Comparison of ENCODE assay signal across 1 cellular context in genomic region chr10:4663162-4663992, GRCh38.
TF ChIP-seq lines count a peak whose summit lies in the region.

No MANE protein-coding gene starts in this region.

TF ChIP-seq in HepG2, 621 proteins besides CTCF, POLR2A, EP300 and RAD21 (continued from another document and continues in another):
- TF ChIP-seq NFAT5 (CRISPR knock-in tag; IDR thresholded peaks at IDR 0.05) (no peak), THAP7 (CRISPR knock-in tag; IDR thresholded peaks at IDR 0.05) (no peak), PPARG (CRISPR knock-in tag; conservative IDR thresholded peaks at IDR 0.05) (no peak), RERE (CRISPR knock-in tag; IDR thresholded peaks at IDR 0.05; ENCODE audit: low read depth) (no peak), JUND (CRISPR knock-in tag; IDR thresholded peaks at IDR 0.05) (peak; percentile 74; the same call in 1 of the 2 replicates), RFX5 (IDR thresholded peaks at IDR 0.05; ENCODE audit: low read depth, low read length) (peak; percentile 68; the same call in 1 of the 2 replicates), ZNF724P (CRISPR knock-in tag; IDR thresholded peaks at IDR 0.05; ENCODE audit: borderline replicate concordance) (no peak), ZNF33B (CRISPR knock-in tag; IDR thresholded peaks at IDR 0.05) (no peak), PATZ1 (CRISPR knock-in tag; IDR thresholded peaks at IDR 0.05) (no peak), SP1 (IDR thresholded peaks at IDR 0.05) (no peak), SP1 (CRISPR knock-in tag; IDR thresholded peaks at IDR 0.05) (no peak), ZNF281 (CRISPR knock-in tag; IDR thresholded peaks at IDR 0.05; ENCODE audit: borderline replicate concordance) (no peak), ISX (CRISPR knock-in tag; conservative IDR thresholded peaks at IDR 0.05) (no peak), SP4 (CRISPR knock-in tag; IDR thresholded peaks at IDR 0.05) (no peak), FOXA3 (CRISPR knock-in tag; IDR thresholded peaks at IDR 0.05) (peak; percentile 77), ZIK1 (CRISPR knock-in tag; IDR thresholded peaks at IDR 0.05; ENCODE audit: borderline replicate concordance, low read depth) (no peak), RBAK (CRISPR knock-in tag; IDR thresholded peaks at IDR 0.05) (no peak), ZNF615 (CRISPR knock-in tag; IDR thresholded peaks at IDR 0.05; ENCODE audit: borderline replicate concordance) (no peak), ZNF605 (CRISPR knock-in tag; IDR thresholded peaks at IDR 0.05) (no peak), MAX (IDR thresholded peaks at IDR 0.05) (peak; percentile 70; the same call in 1 of the 2 replicates), STAT6 (CRISPR knock-in tag; IDR thresholded peaks at IDR 0.05; ENCODE audit: borderline replicate concordance) (no peak), TSC22D2 (CRISPR knock-in tag; IDR thresholded peaks at IDR 0.05; ENCODE audit: borderline replicate concordance) (no peak), ZNF746 (CRISPR knock-in tag; IDR thresholded peaks at IDR 0.05) (no peak), SNRNP70 (IDR thresholded peaks at IDR 0.05; ENCODE audit: low read depth, low read length) (no peak), AKNA (CRISPR knock-in tag; IDR thresholded peaks at IDR 0.05; ENCODE audit: borderline replicate concordance) (no peak), ZKSCAN1 (IDR thresholded peaks at IDR 0.05; ENCODE audit: low read length) (no peak), STAT5B (CRISPR knock-in tag; IDR thresholded peaks at IDR 0.05) (no peak)
